Comparison of ENCODE assay signal across 1 cellular context in the genomic region with DNA sequence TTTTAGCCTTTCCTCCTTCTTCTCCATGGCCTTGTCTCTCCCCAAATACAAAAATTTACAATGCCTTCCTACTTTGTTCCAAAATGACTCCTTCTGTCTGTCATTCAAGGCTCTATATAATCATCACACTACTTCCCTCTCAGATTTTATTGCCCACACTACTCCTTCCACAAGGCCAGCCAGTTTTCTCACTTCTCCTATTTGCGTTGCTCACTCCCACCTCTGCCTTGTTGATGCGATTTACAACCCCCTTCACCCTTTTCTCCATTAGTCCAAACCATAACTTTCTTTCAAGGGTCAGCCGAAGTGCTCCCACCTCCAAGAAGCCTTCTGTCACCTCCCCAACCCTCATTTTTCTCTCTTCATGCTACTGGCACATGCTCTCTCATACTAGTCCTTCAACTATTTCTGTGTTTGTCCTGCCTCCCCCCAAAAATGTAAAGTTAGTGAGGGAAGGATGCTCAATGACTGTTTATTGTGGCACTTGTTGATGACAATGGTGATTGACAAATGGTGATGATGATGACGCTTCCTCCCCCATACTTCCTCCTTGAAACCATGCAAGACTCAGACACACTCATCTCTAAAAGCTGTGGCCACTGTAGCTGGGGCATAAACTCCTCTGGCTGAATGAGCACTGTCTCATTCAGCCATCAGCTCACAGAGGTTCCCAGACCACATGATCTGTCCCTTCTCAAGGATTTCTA.
A peak's percentile ranks its signal among the peaks of the same experiment; 100 is the strongest.
TF ChIP-seq lines count a peak whose summit lies in the region.

No MANE protein-coding gene starts in this region.

TF ChIP-seq in GM12878, 131 proteins besides CTCF, POLR2A, EP300 and RAD21:
- TF ChIP-seq CEBPZ (IDR thresholded peaks at IDR 0.05; ENCODE audit: low read depth, low read length) (no peak), ZNF217 (IDR thresholded peaks at IDR 0.05) (no peak), DPF2 (IDR thresholded peaks at IDR 0.05) (0 out of 2 replicates have a peak, but pooled peaks have one; percentile 40), STAT1 (conservative IDR thresholded peaks at IDR 0.05) (no peak), CREM (IDR thresholded peaks at IDR 0.05; ENCODE audit: low read depth) (0 out of 2 replicates have a peak, but pooled peaks have one; percentile 58), SREBF2 (IDR thresholded peaks at IDR 0.05; ENCODE audit: low read length) (no peak), ZNF24 (IDR thresholded peaks at IDR 0.05) (no peak), CREB1 (IDR thresholded peaks at IDR 0.05; ENCODE audit: low read depth) (peak; percentile 83), EZH2 (IDR thresholded peaks at IDR 0.05; ENCODE audit: borderline replicate concordance, control insufficient read depth, low read depth, low read length) (no peak), FOXK2 (IDR thresholded peaks at IDR 0.05) (no peak), RFX5 (IDR thresholded peaks at IDR 0.05; ENCODE audit: low read depth, low read length) (no peak), ATF7 (IDR thresholded peaks at IDR 0.05; ENCODE audit: low read depth) (0 out of 2 replicates have a peak, but pooled peaks have one; percentile 13), FOXM1 (IDR thresholded peaks at IDR 0.05; ENCODE audit: low read depth, low read length) (no peak), CBX3 (IDR thresholded peaks at IDR 0.05; ENCODE audit: borderline replicate concordance, low read depth) (no peak), BCL11A (IDR thresholded peaks at IDR 0.05; ENCODE audit: low read depth, low read length) (0 out of 2 replicates have a peak, but pooled peaks have one; percentile 25), RAD51 (IDR thresholded peaks at IDR 0.05) (no peak), SPI1 (IDR thresholded peaks at IDR 0.05; ENCODE audit: borderline replicate concordance, insufficient read depth, low read depth, low read length) (peak; percentile 77; the same call in 1 of the 2 replicates), MTA3 (IDR thresholded peaks at IDR 0.05; ENCODE audit: borderline replicate concordance, low read length) (no peak), SMAD1 (IDR thresholded peaks at IDR 0.05; ENCODE audit: low read depth, partially characterized antibody) (no peak), STAT3 (IDR thresholded peaks at IDR 0.05; ENCODE audit: low read depth, low read length) (no peak), RUNX3 (IDR thresholded peaks at IDR 0.05; ENCODE audit: low read length) (peak; percentile 55), ATF2 (IDR thresholded peaks at IDR 0.05; ENCODE audit: low read length) (peak; percentile 57), ESRRA (IDR thresholded peaks at IDR 0.05; ENCODE audit: low read length) (no peak), IKZF1 (conservative IDR thresholded peaks at IDR 0.05) (0 out of 2 replicates have a peak, but pooled peaks have one; percentile 13), MTA2 (IDR thresholded peaks at IDR 0.05; ENCODE audit: low read depth) (no peak), JUNB (IDR thresholded peaks at IDR 0.05) (no peak)
- TF ChIP-seq, protein P1, sequence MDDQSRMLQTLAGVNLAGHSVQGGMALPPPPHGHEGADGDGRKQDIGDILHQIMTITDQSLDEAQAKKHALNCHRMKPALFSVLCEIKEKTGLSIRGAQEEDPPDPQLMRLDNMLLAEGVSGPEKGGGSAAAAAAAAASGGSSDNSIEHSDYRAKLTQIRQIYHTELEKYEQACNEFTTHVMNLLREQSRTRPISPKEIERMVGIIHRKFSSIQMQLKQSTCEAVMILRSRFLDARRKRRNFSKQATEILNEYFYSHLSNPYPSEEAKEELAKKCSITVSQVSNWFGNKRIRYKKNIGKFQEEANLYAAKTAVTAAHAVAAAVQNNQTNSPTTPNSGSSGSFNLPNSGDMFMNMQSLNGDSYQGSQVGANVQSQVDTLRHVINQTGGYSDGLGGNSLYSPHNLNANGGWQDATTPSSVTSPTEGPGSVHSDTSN (IDR thresholded peaks at IDR 0.05; ENCODE audit: insufficient replicate concordance, low read depth, low read length) = peak; percentile 64
- TF ChIP-seq, protein P2, sequence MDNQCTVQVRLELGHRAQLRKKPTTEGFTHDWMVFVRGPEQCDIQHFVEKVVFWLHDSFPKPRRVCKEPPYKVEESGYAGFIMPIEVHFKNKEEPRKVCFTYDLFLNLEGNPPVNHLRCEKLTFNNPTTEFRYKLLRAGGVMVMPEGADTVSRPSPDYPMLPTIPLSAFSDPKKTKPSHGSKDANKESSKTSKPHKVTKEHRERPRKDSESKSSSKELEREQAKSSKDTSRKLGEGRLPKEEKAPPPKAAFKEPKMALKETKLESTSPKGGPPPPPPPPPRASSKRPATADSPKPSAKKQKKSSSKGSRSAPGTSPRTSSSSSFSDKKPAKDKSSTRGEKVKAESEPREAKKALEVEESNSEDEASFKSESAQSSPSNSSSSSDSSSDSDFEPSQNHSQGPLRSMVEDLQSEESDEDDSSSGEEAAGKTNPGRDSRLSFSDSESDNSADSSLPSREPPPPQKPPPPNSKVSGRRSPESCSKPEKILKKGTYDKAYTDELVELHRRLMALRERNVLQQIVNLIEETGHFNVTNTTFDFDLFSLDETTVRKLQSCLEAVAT (IDR thresholded peaks at IDR 0.05) = no peak
- TF ChIP-seq, protein P3, sequence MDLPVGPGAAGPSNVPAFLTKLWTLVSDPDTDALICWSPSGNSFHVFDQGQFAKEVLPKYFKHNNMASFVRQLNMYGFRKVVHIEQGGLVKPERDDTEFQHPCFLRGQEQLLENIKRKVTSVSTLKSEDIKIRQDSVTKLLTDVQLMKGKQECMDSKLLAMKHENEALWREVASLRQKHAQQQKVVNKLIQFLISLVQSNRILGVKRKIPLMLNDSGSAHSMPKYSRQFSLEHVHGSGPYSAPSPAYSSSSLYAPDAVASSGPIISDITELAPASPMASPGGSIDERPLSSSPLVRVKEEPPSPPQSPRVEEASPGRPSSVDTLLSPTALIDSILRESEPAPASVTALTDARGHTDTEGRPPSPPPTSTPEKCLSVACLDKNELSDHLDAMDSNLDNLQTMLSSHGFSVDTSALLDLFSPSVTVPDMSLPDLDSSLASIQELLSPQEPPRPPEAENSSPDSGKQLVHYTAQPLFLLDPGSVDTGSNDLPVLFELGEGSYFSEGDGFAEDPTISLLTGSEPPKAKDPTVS (IDR thresholded peaks at IDR 0.05; ENCODE audit: low read depth, low read length) = no peak
- TF ChIP-seq, protein P4, sequence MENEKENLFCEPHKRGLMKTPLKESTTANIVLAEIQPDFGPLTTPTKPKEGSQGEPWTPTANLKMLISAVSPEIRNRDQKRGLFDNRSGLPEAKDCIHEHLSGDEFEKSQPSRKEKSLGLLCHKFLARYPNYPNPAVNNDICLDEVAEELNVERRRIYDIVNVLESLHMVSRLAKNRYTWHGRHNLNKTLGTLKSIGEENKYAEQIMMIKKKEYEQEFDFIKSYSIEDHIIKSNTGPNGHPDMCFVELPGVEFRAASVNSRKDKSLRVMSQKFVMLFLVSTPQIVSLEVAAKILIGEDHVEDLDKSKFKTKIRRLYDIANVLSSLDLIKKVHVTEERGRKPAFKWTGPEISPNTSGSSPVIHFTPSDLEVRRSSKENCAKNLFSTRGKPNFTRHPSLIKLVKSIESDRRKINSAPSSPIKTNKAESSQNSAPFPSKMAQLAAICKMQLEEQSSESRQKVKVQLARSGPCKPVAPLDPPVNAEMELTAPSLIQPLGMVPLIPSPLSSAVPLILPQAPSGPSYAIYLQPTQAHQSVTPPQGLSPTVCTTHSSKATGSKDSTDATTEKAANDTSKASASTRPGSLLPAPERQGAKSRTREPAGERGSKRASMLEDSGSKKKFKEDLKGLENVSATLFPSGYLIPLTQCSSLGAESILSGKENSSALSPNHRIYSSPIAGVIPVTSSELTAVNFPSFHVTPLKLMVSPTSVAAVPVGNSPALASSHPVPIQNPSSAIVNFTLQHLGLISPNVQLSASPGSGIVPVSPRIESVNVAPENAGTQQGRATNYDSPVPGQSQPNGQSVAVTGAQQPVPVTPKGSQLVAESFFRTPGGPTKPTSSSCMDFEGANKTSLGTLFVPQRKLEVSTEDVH (IDR thresholded peaks at IDR 0.05; ENCODE audit: low read depth, partially characterized antibody) = no peak
- TF ChIP-seq, protein P5, sequence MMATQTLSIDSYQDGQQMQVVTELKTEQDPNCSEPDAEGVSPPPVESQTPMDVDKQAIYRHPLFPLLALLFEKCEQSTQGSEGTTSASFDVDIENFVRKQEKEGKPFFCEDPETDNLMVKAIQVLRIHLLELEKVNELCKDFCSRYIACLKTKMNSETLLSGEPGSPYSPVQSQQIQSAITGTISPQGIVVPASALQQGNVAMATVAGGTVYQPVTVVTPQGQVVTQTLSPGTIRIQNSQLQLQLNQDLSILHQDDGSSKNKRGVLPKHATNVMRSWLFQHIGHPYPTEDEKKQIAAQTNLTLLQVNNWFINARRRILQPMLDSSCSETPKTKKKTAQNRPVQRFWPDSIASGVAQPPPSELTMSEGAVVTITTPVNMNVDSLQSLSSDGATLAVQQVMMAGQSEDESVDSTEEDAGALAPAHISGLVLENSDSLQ (IDR thresholded peaks at IDR 0.05) = peak; percentile 65
